1 cellular context compared by ENCODE assay signal in the genomic region with DNA sequence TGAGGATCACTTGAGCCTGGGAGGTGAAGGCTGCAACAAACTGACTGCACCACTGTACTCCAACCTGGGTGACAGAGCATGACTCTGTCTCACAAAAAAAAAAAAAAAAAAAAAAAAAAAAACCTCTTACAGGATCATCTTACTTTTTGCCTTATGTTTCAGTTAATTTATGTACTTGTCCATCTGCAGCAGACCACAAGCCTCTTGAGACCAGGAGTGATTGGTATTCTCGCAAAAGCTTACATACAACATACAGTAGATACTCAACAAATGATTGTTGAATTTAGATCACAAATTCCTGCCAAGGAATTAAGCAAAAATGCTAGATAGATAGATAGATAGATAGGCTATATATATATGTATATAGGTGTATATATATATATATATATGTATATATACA.
TF ChIP-seq lines count a peak whose summit lies in the region.

No MANE protein-coding gene starts in this region.

TF ChIP-seq in HepG2, 621 proteins besides CTCF, POLR2A, EP300 and RAD21 (continued from another document):
- TF ChIP-seq, protein P1, sequence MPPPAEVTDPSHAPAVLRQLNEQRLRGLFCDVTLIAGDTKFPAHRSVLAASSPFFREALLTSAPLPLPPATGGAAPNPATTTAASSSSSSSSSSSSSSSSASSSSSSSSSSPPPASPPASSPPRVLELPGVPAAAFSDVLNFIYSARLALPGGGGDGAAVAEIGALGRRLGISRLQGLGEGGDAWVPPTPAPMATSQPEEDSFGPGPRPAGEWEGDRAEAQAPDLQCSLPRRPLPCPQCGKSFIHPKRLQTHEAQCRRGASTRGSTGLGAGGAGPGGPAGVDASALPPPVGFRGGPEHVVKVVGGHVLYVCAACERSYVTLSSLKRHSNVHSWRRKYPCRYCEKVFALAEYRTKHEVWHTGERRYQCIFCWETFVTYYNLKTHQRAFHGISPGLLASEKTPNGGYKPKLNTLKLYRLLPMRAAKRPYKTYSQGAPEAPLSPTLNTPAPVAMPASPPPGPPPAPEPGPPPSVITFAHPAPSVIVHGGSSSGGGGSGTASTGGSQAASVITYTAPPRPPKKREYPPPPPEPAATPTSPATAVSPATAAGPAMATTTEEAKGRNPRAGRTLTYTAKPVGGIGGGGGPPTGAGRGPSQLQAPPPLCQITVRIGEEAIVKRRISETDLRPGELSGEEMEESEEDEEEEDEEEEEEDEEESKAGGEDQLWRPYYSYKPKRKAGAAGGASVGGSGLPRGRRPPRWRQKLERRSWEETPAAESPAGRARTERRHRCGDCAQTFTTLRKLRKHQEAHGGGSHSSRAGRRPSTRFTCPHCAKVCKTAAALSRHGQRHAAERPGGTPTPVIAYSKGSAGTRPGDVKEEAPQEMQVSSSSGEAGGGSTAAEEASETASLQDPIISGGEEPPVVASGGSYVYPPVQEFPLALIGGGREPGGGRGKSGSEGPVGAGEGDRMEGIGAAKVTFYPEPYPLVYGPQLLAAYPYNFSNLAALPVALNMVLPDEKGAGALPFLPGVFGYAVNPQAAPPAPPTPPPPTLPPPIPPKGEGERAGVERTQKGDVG (CRISPR knock-in tag; IDR thresholded peaks at IDR 0.05; ENCODE audit: borderline replicate concordance) = no peak
- no peak for TF ChIP-seq KLF12 (CRISPR knock-in tag; IDR thresholded peaks at IDR 0.05; ENCODE audit: borderline replicate concordance)
- no peak for TF ChIP-seq ZNF780A (CRISPR knock-in tag; IDR thresholded peaks at IDR 0.05)
- TF ChIP-seq, protein P2, sequence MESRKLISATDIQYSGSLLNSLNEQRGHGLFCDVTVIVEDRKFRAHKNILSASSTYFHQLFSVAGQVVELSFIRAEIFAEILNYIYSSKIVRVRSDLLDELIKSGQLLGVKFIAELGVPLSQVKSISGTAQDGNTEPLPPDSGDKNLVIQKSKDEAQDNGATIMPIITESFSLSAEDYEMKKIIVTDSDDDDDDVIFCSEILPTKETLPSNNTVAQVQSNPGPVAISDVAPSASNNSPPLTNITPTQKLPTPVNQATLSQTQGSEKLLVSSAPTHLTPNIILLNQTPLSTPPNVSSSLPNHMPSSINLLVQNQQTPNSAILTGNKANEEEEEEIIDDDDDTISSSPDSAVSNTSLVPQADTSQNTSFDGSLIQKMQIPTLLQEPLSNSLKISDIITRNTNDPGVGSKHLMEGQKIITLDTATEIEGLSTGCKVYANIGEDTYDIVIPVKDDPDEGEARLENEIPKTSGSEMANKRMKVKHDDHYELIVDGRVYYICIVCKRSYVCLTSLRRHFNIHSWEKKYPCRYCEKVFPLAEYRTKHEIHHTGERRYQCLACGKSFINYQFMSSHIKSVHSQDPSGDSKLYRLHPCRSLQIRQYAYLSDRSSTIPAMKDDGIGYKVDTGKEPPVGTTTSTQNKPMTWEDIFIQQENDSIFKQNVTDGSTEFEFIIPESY (CRISPR knock-in tag; IDR thresholded peaks at IDR 0.05) = no peak
- TF ChIP-seq NBN (conservative IDR thresholded peaks at IDR 0.05) = no peak
- no peak for TF ChIP-seq NR1H2 (CRISPR knock-in tag; IDR thresholded peaks at IDR 0.05; ENCODE audit: borderline replicate concordance, low read depth)
- TF ChIP-seq, protein P3, sequence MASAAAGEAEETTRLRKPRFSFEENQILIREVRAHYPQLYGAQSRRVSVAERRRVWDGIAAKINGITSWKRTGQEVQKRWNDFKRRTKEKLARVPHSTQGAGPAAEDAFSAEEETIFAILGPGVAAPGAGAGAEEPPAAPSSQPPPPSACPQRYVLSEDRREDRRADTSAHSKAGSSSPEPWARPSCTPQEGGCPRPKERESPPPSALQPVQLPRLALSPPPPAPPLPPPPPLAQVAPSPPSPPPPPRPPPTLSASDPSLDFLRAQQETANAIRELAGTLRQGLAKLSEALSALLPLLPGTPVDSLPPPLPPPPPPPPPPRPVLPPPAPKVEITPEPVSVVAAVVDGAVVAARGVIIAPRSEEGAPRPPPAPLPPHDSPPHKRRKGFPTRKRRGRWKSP (CRISPR knock-in tag; IDR thresholded peaks at IDR 0.05) = no peak
- no peak for TF ChIP-seq ZNF256 (CRISPR knock-in tag; conservative IDR thresholded peaks at IDR 0.05)
- TF ChIP-seq, protein P4, sequence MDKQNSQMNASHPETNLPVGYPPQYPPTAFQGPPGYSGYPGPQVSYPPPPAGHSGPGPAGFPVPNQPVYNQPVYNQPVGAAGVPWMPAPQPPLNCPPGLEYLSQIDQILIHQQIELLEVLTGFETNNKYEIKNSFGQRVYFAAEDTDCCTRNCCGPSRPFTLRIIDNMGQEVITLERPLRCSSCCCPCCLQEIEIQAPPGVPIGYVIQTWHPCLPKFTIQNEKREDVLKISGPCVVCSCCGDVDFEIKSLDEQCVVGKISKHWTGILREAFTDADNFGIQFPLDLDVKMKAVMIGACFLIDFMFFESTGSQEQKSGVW (CRISPR knock-in tag; IDR thresholded peaks at IDR 0.05; ENCODE audit: borderline replicate concordance) = no peak
- no peak for TF ChIP-seq ZNF260 (CRISPR knock-in tag; IDR thresholded peaks at IDR 0.05; ENCODE audit: borderline replicate concordance, low read depth)
